ENCODE assay signal across 21 cellular contexts in genomic region chr3:1079641-1080040, GRCh38.
"Had no signal": no experiment of that assay in that cellular context is flagged by ENCODE, and none has a peak within 500 bp of the region (broad histone marks: within the 10 kb centered on the region; RNA-seq: fewer than 3 reads in every experiment).

No MANE protein-coding gene starts in this region.

- H3K4me1 ChIP-seq: heart left ventricle, left lung, psoas muscle, sigmoid colon, spleen, transverse colon, upper lobe of right lung, uterus had no signal

- H3K79me2 ChIP-seq: hepatocyte had no signal

- H3K4me3 ChIP-seq: coronary artery, heart left ventricle, hepatocyte, left lung, psoas muscle, sigmoid colon, spleen, transverse colon, upper lobe of right lung, uterus had no signal

- H3K27ac ChIP-seq: coronary artery, heart left ventricle, hepatocyte, left lung, psoas muscle, sigmoid colon, spleen, transverse colon, upper lobe of right lung, uterus had no signal

- H3K36me3 ChIP-seq: heart left ventricle, left lung, sigmoid colon, spleen, transverse colon, upper lobe of right lung, uterus had no signal

- H3K4me2 ChIP-seq: hepatocyte had no signal

- ATAC-seq: heart left ventricle; left cardiac atrium; left lung; naive thymus-derived CD4-positive, alpha-beta T cell; psoas muscle; right cardiac atrium; stimulated activated naive B cell treated with anti-CD40 and anti-IgM and Interleukin-4, amounts not matched to agents 10 μg/mL and 1 μg/mL and 100 μg/mL, for 72 hours; upper lobe of right lung had no signal

- DNase-seq: dermis blood vessel endothelial cell; effector memory CD4-positive, alpha-beta T cell; heart left ventricle; left cardiac atrium; left lung; mesendoderm; midbrain; naive thymus-derived CD4-positive, alpha-beta T cell; nucleus accumbens; posterior cingulate gyrus; psoas muscle; right cardiac atrium; sigmoid colon; spleen; stimulated activated CD4-positive, alpha-beta T cell treated with anti-CD3 and anti-CD28 coated beads, Interleukin-2, amount 100 ng/mL, for 48 hours; stimulated activated naive B cell treated with anti-CD40 and anti-IgM and Interleukin-4, amounts not matched to agents 10 μg/mL and 1 μg/mL and 100 μg/mL, for 72 hours; transverse colon; upper lobe of right lung; uterus had no signal

- H3K27me3 ChIP-seq: heart left ventricle, hepatocyte, left lung, sigmoid colon, spleen, transverse colon, upper lobe of right lung, uterus had no signal

- H3K9me3 ChIP-seq: heart left ventricle, left lung, psoas muscle, sigmoid colon, spleen, transverse colon, upper lobe of right lung, uterus had no signal

- H2AFZ ChIP-seq: hepatocyte had no signal
